ENCODE assay signal across 8 cellular contexts in genomic region chr14:105487986-105488777, GRCh38. TPM values are rescaled to one million over a fixed set of nuclear protein-coding genes. Genes with fewer than 3 reads are reported as not detected.
DNase-seq lines count a peak whose midpoint lies in the region; ATAC-seq, FAIRE-seq and TF ChIP-seq lines count a peak whose summit lies in the region.

No MANE protein-coding gene starts in this region.

- TSS peak; percentile 28 for BruUV-seq in HCT116 (replicated peaks; lab: Mats Ljungman, UMichigan)

- H3K9me2 ChIP-seq in HCT116 (ENCODE audit: insufficient read depth): no peaks in the 10 kb centered on the region

- no peak for FAIRE-seq in HTR-8/SVneo (lab: Jason Lieb, UNC)

- H3K9ac ChIP-seq in HCT116 (ENCODE audit: low read length): peak overlapping the region; percentile 97

- intact Hi-C loops in HCT116 (cut with micrococcal nuclease): no loop called here

- H3K27ac Mint-ChIP-seq in activated CD8-positive, alpha-beta T cell treated with anti-CD3 and anti-CD28 coated beads, Interleukin-2, amount 10 ng/mL, durations not matched to agents 7 days and 5 days: peak overlapping the region; percentile 88

- H3K36me3 Mint-ChIP-seq in activated CD8-positive, alpha-beta T cell treated with anti-CD3 and anti-CD28 coated beads, Interleukin-2, amount 10 ng/mL, durations not matched to agents 7 days and 5 days (ENCODE audit: low read depth): peaks cover 13% of the 10 kb centered on the region

- peak in 1 of 3 experiments; percentile 9; a peak in 1 of 6 replicates for TF ChIP-seq CTCF in HCT116 (IDR thresholded peaks at IDR 0.05 in 2 of 3, conservative IDR thresholded peaks at IDR 0.05 in 1 of 3; ENCODE audit: borderline replicate concordance in 1 of 3, insufficient read depth in 1 of 3, low read depth in 2 of 3, low read length in 2 of 3)

- H3K27ac ChIP-seq in HCT116 (ENCODE audit: low read depth, low read length): peak overlapping the region; percentile 100

- peak overlapping the region; percentile 99 for H3K4me2 ChIP-seq in HCT116 (ENCODE audit: low read length)

- CTCF ChIA-PET in HCT116 (lab: Charles Lee): interaction anchor here (2.0 to 2.5 kb wide), 2 partner anchors 40 to 116 kb away, joined by 11 to 77 read pairs; no protein-coding TSS in a partner anchor
- CTCF ChIA-PET in activated CD8-positive, alpha-beta T cell treated with anti-CD3 and anti-CD28 coated beads, Interleukin-2, amount 10 ng/mL, durations not matched to agents 7 days and 5 days (lab: Charles Lee): interaction anchor here (0.9 to 5.4 kb wide), 4 partner anchors 7 to 116 kb away, joined by 3 to 157 read pairs (median 70); no protein-coding TSS in a partner anchor

- no peaks in the 10 kb centered on the region for H3K27me3 Mint-ChIP-seq in activated CD8-positive, alpha-beta T cell treated with anti-CD3 and anti-CD28 coated beads, Interleukin-2, amount 10 ng/mL, durations not matched to agents 7 days and 5 days (ENCODE audit: low read depth)

- ATAC-seq in HCT116 (no peak), GM19023 (IDR thresholded peaks at IDR 0.05; ENCODE audit: unreplicated experiment) (no peak)
- no peak for ATAC-seq in activated CD8-positive, alpha-beta T cell treated with anti-CD3 and anti-CD28 coated beads, Interleukin-2, amount 10 ng/mL, durations not matched to agents 7 days and 5 days
- no peak for ATAC-seq in stimulated activated naive CD8-positive, alpha-beta T cell treated with anti-CD3 and anti-CD28 coated beads, Interleukin-15, Interleukin-2, amounts not matched to agents 100 U/mL and 50 U/mL, for 24 hours

- H3K79me2 ChIP-seq in HCT116 (ENCODE audit: insufficient read depth, low read length): peaks cover 18% of the 10 kb centered on the region

- TF ChIP-seq POLR2A in HCT116 (IDR thresholded peaks at IDR 0.05; ENCODE audit: borderline replicate concordance, extremely low read depth, insufficient read depth, insufficient read length): no peak

- POLR2A ChIA-PET in HCT116 (lab: Charles Lee): no interaction called here
- POLR2A ChIA-PET in activated CD8-positive, alpha-beta T cell treated with anti-CD3 and anti-CD28 coated beads, Interleukin-2, amount 10 ng/mL, durations not matched to agents 7 days and 5 days (lab: Charles Lee): interaction anchor here (1.8 kb wide), 1 partner anchor 41 kb away, joined by 11 read pairs; no protein-coding TSS in a partner anchor

- no peak for DNase-seq in HCT116 (ENCODE audit: low read depth, low spot score)
- peak; percentile 51 for DNase-seq in activated CD8-positive, alpha-beta T cell treated with anti-CD3 and anti-CD28 coated beads, Interleukin-2, amount 10 ng/mL, durations not matched to agents 7 days and 5 days
- peak; percentile 47 for DNase-seq in stimulated activated naive CD8-positive, alpha-beta T cell treated with anti-CD3 and anti-CD28 coated beads, Interleukin-15, Interleukin-2, amounts not matched to agents 100 U/mL and 50 U/mL, for 24 hours
- DNase-seq in NCI-H2107 treated with DMSO at 0.1 percent for 48 hours (lab: John Stamatoyannopoulos, UW; ENCODE audit: unreplicated experiment): no peak
- no peak for DNase-seq in DMS79 (lab: John Stamatoyannopoulos, UW)
- no peak for DNase-seq in HTR-8/SVneo (ENCODE audit: insufficient read length, low spot score)

- H2AFZ ChIP-seq in HCT116 (ENCODE audit: low read depth, low read length, poor library complexity, severe bottlenecking): no peak overlapping the region

- peak overlapping the region; percentile 86 for H3K4me3 Mint-ChIP-seq in activated CD8-positive, alpha-beta T cell treated with anti-CD3 and anti-CD28 coated beads, Interleukin-2, amount 10 ng/mL, durations not matched to agents 7 days and 5 days

- H3K9me3 Mint-ChIP-seq in activated CD8-positive, alpha-beta T cell treated with anti-CD3 and anti-CD28 coated beads, Interleukin-2, amount 10 ng/mL, durations not matched to agents 7 days and 5 days (ENCODE audit: insufficient read depth): no peaks in the 10 kb centered on the region

- H3K4me3 ChIP-seq in HCT116 (replicated peaks in 1 of 2; ENCODE audit: low read depth in 1 of 2, low read length in 2 of 2) (peak overlapping the region; percentile 65 to 87), iPS-18c (ENCODE audit: insufficient read depth, low read depth, low read length) (peak overlapping the region; percentile 36)

- H3K4me1 ChIP-seq in HCT116 (ENCODE audit: control insufficient read depth in 1 of 2, insufficient read depth in 2 of 2, low read length in 2 of 2): peaks cover 25 to 70% of the 10 kb centered on the region in 2 experiments

- H3K27me3 ChIP-seq in HCT116 (ENCODE audit: insufficient read depth, low read length): no peaks in the 10 kb centered on the region

- H3K4me1 Mint-ChIP-seq in activated CD8-positive, alpha-beta T cell treated with anti-CD3 and anti-CD28 coated beads, Interleukin-2, amount 10 ng/mL, durations not matched to agents 7 days and 5 days (ENCODE audit: low read depth): peaks cover 38% of the 10 kb centered on the region

- H3K9me3 ChIP-seq in HCT116 (ENCODE audit: control insufficient read depth in 1 of 2, insufficient read depth in 1 of 2, low read depth in 1 of 2, low read length in 2 of 2) (no peaks in the 10 kb centered on the region), iPS-18c (ENCODE audit: control insufficient read depth, insufficient read depth, low read length) (no peaks in the 10 kb centered on the region)

- H4K20me1 ChIP-seq in HCT116 (ENCODE audit: insufficient read depth): no peaks in the 10 kb centered on the region; the same call in 1 of the 2 replicates

- RAD21 ChIA-PET in HCT116 (lab: Charles Lee; ENCODE audit: low non-redundant PET in 1 of 2, low total read pairs in 2 of 2, uncharacterized antibody in 2 of 2, unreplicated experiment in 2 of 2): no interaction called here

- TF ChIP-seq RAD21 in HCT116 (IDR thresholded peaks at IDR 0.05; ENCODE audit: low read depth): no peak

- 0 out of 4 replicates have a peak, but pooled peaks cover 0 to 3% of the 10 kb centered on the region in 2 experiments for H3K36me3 ChIP-seq in HCT116 (ENCODE audit: control insufficient read depth in 1 of 2, insufficient read depth in 2 of 2, low read length in 2 of 2)

TF ChIP-seq in HCT116, 20 proteins besides CTCF, POLR2A, EP300 and RAD21:
- TF ChIP-seq POLR2AphosphoS5 (IDR thresholded peaks at IDR 0.05; ENCODE audit: low read depth, low read length) (0 out of 2 replicates have a peak, but pooled peaks have one; percentile 18), JUND (IDR thresholded peaks at IDR 0.05) (no peak)
TF ChIP-seq in HCT116: peak in this region for 1.

RNA-seq across cellular contexts. Expression of gene CRIP1, which starts 1.5 kb away (rescaled TPM):
- 260 TPM for total RNA-seq in HCT116 (2021; ENCODE audit: unreplicated experiment)
- polyA plus RNA-seq in HCT116 (2012): 613 and 656 TPM in 2 replicates
- 100 to 1,000 TPM; 587 to 613 TPM for total RNA-seq in activated CD8-positive, alpha-beta T cell treated with anti-CD3 and anti-CD28 coated beads, Interleukin-2, amount 10 ng/mL, durations not matched to agents 7 days and 5 days

RNA-seq across cellular contexts. Expression of gene TEDC1, which starts 2.9 kb away (rescaled TPM):
- 40.4 TPM for total RNA-seq in HCT116 (2021; ENCODE audit: unreplicated experiment)
- polyA plus RNA-seq in HCT116 (2012): 30.8 and 33.5 TPM in 2 replicates
- 10 to 100 TPM; 56.5 to 61.8 TPM for total RNA-seq in activated CD8-positive, alpha-beta T cell treated with anti-CD3 and anti-CD28 coated beads, Interleukin-2, amount 10 ng/mL, durations not matched to agents 7 days and 5 days

RNA-seq across cellular contexts. Expression of gene CRIP2, which starts 13.6 kb away (rescaled TPM):
- 31.1 TPM for total RNA-seq in HCT116 (2021; ENCODE audit: unreplicated experiment)
- 37.8 and 43.3 TPM in 2 replicates for polyA plus RNA-seq in HCT116 (2012)
- under 1 TPM; 0.21 to 0.31 TPM for total RNA-seq in activated CD8-positive, alpha-beta T cell treated with anti-CD3 and anti-CD28 coated beads, Interleukin-2, amount 10 ng/mL, durations not matched to agents 7 days and 5 days

RNA-seq across cellular contexts. Expression of gene TMEM121, which starts 38.2 kb away (rescaled TPM):
- 5.5 TPM for total RNA-seq in HCT116 (2021; ENCODE audit: unreplicated experiment)
- polyA plus RNA-seq in HCT116 (2012): 3.4 and 4.6 TPM in 2 replicates
- total RNA-seq in activated CD8-positive, alpha-beta T cell treated with anti-CD3 and anti-CD28 coated beads, Interleukin-2, amount 10 ng/mL, durations not matched to agents 7 days and 5 days: 1 to 10 TPM; 8.6 to 9.2 TPM

Comparison
In these comparisons a context has a peak if more than half of its experiments do, and no peak if none do; other contexts are left out.
1. DNase-seq: peak in activated CD8-positive, alpha-beta T cell treated with anti-CD3 and anti-CD28 coated beads, Interleukin-2, amount 10 ng/mL, durations not matched to agents 7 days and 5 days (single experiment) and stimulated activated naive CD8-positive, alpha-beta T cell treated with anti-CD3 and anti-CD28 coated beads, Interleukin-15, Interleukin-2, amounts not matched to agents 100 U/mL and 50 U/mL, for 24 hours (single experiment); none in HCT116 (single experiment), NCI-H2107 treated with DMSO at 0.1 percent for 48 hours (single experiment), DMS79 (single experiment) and HTR-8/SVneo (single experiment).
2. RNA of gene CRIP2, which starts 13.6 kb away (total RNA-seq): 31.1 TPM in HCT116 (single experiment); 0.21 to 0.31 TPM in activated CD8-positive, alpha-beta T cell treated with anti-CD3 and anti-CD28 coated beads, Interleukin-2, amount 10 ng/mL, durations not matched to agents 7 days and 5 days; every median in the first group is over 10 times any median in the second.